In genomic region chr1:158117854-158118691, GRCh38 we compare ENCODE assay signal across 8 cellular contexts.
DNase-seq lines count a peak whose midpoint lies in the region; ATAC-seq and TF ChIP-seq lines count a peak whose summit lies in the region.

No MANE protein-coding gene starts in this region.

- no peak overlapping the region for H3K27ac Mint-ChIP-seq in naive thymus-derived CD4-positive, alpha-beta T cell

- peak; percentile 83 for ATAC-seq in naive thymus-derived CD4-positive, alpha-beta T cell
- ATAC-seq in HG03196 (IDR thresholded peaks at IDR 0.05; ENCODE audit: unreplicated experiment), result no peak

- H3K9ac ChIP-seq in MM.1S (ENCODE audit: low read length), result no peak overlapping the region

- peaks cover 62% of the 10 kb centered on the region for H3K27me3 ChIP-seq in MM.1S (replicated peaks; ENCODE audit: insufficient read depth, low read length)
- no peaks in the 10 kb centered on the region for H3K27me3 ChIP-seq in naive thymus-derived CD4-positive, alpha-beta T cell (ENCODE audit: control insufficient read depth in 2 of 2, insufficient read depth in 2 of 2, low read length in 2 of 2)
- peaks cover 0 to 6% of the 10 kb centered on the region in 2 donors for H3K27me3 ChIP-seq in tibial nerve

- no peaks in the 10 kb centered on the region for H3K36me3 Mint-ChIP-seq in naive thymus-derived CD4-positive, alpha-beta T cell

- H2AFZ ChIP-seq in MM.1S (ENCODE audit: low read length), result no peak overlapping the region

- H3K27ac ChIP-seq in MM.1S (ENCODE audit: low read length) (no peak overlapping the region), tibial nerve (no peak overlapping the region)
- no peak overlapping the region for H3K27ac ChIP-seq in naive thymus-derived CD4-positive, alpha-beta T cell (ENCODE audit: low read depth, low read length)

- H3K9me3 Mint-ChIP-seq in naive thymus-derived CD4-positive, alpha-beta T cell, result no peaks in the 10 kb centered on the region

- peaks cover 58 to 70% (median 63%) of the 10 kb centered on the region in 5 donors for H3K27me3 Mint-ChIP-seq in naive thymus-derived CD4-positive, alpha-beta T cell

- no peaks in the 10 kb centered on the region for H4K20me1 ChIP-seq in MM.1S (ENCODE audit: insufficient read depth, low read length)

- H3K4me3 Mint-ChIP-seq in naive thymus-derived CD4-positive, alpha-beta T cell, result peak overlapping the region; percentile 21 to 78 (median 64)

- intact Hi-C loops in naive thymus-derived CD4-positive, alpha-beta T cell (cut with micrococcal nuclease), result loop anchor here in 1 of 2 donors (5.0 kb wide), 1 partner anchor 954 kb away; no protein-coding TSS in a partner anchor

- peak; percentile 54 for DNase-seq in EH (ENCODE audit: low read depth)
- peak; percentile 27 for DNase-seq in MM.1S
- DNase-seq in activated CD4-positive, alpha-beta T cell treated with anti-CD3 and anti-CD28 coated beads, Interleukin-2, amount 50 U/mL, for 48 hours, result peak; percentile 17 to 35
- DNase-seq in epithelial cell of esophagus (ENCODE audit: low read depth), result peak; percentile 36
- peak in 6 of 9 donors; percentile 30 to 63 (median 46) for DNase-seq in naive thymus-derived CD4-positive, alpha-beta T cell
- DNase-seq in tibial nerve (ENCODE audit: low spot score in 2 of 2), result peak; percentile 27 to 39
- no peak for DNase-seq in cerebellum (ENCODE audit: low spot score)

- H3K9me2 ChIP-seq in MM.1S (replicated peaks; ENCODE audit: insufficient read depth, low read length), result no peaks in the 10 kb centered on the region

- CTCF ChIA-PET in naive thymus-derived CD4-positive, alpha-beta T cell (lab: Charles Lee), result interaction anchor here (1.7 kb wide), 1 partner anchor 18 kb away, joined by 4 read pairs; no protein-coding TSS in a partner anchor

- no peaks in the 10 kb centered on the region for H3K36me3 ChIP-seq in MM.1S (replicated peaks; ENCODE audit: insufficient read depth, low read length)
- no peaks in the 10 kb centered on the region for H3K36me3 ChIP-seq in naive thymus-derived CD4-positive, alpha-beta T cell (ENCODE audit: control insufficient read depth in 2 of 3, insufficient read depth in 3 of 3, low read length in 3 of 3)
- H3K36me3 ChIP-seq in tibial nerve, result no peaks in the 10 kb centered on the region

- peaks cover 7 to 17% (median 15%) of the 10 kb centered on the region in 7 donors for H3K4me1 Mint-ChIP-seq in naive thymus-derived CD4-positive, alpha-beta T cell

- POLR2A ChIA-PET in naive thymus-derived CD4-positive, alpha-beta T cell (lab: Charles Lee), result interaction anchor here (0.6 kb wide), 1 partner anchor 1204 kb away, joined by 3 read pairs; no protein-coding TSS in a partner anchor

- no peaks in the 10 kb centered on the region for H3K79me2 ChIP-seq in MM.1S (ENCODE audit: low read length)

- no peak for TF ChIP-seq EP300 in tibial nerve (IDR thresholded peaks at IDR 0.05)

- 6 to 13% methylated on average over 22 of the region's 22 CpGs for WGBS in tibial nerve, 2 donors

- peak; percentile 53 for TF ChIP-seq CTCF in MM.1S (IDR thresholded peaks at IDR 0.05; ENCODE audit: low read length)
- TF ChIP-seq CTCF in epithelial cell of esophagus (IDR thresholded peaks at IDR 0.05; ENCODE audit: insufficient read depth, low read depth, low read length, missing control alignments), result peak; percentile 60
- TF ChIP-seq CTCF in tibial nerve (IDR thresholded peaks at IDR 0.05), result peak; percentile 27 to 65 (median 46)

- H3K4me1 ChIP-seq in MM.1S (ENCODE audit: low read length) (no peaks in the 10 kb centered on the region), tibial nerve (peaks cover 0 to 20% (median 8%) of the 10 kb centered on the region in 4 donors)
- H3K4me1 ChIP-seq in naive thymus-derived CD4-positive, alpha-beta T cell (ENCODE audit: control insufficient read depth in 2 of 2, insufficient read depth in 2 of 2, low read length in 2 of 2), result no peaks in the 10 kb centered on the region

- no peaks in the 10 kb centered on the region for H3K9me3 ChIP-seq in MM.1S (replicated peaks; ENCODE audit: insufficient read depth, low read length)
- no peaks in the 10 kb centered on the region for H3K9me3 ChIP-seq in naive thymus-derived CD4-positive, alpha-beta T cell (ENCODE audit: control insufficient read depth in 2 of 3, low read length in 3 of 3)
- no peaks in the 10 kb centered on the region for H3K9me3 ChIP-seq in tibial nerve

- no peak for TF ChIP-seq POLR2A in tibial nerve (IDR thresholded peaks at IDR 0.05)

- H3K4me2 ChIP-seq in MM.1S (ENCODE audit: low read depth, low read length), result no peak overlapping the region; the same call in 1 of the 2 replicates

- H3K4me3 ChIP-seq in MM.1S (ENCODE audit: low read length) (no peak overlapping the region), epithelial cell of esophagus (ENCODE audit: low read length) (no peak overlapping the region), tibial nerve (peak overlapping the region in 2 of 4 donors; percentile 23 to 25)
- H3K4me3 ChIP-seq in naive thymus-derived CD4-positive, alpha-beta T cell (ENCODE audit: low read length), result peak overlapping the region; percentile 2

- no peaks in the 10 kb centered on the region for H3F3A ChIP-seq in MM.1S (ENCODE audit: insufficient read depth, low read length)
